8 cellular contexts compared by ENCODE assay signal in the genomic region with DNA sequence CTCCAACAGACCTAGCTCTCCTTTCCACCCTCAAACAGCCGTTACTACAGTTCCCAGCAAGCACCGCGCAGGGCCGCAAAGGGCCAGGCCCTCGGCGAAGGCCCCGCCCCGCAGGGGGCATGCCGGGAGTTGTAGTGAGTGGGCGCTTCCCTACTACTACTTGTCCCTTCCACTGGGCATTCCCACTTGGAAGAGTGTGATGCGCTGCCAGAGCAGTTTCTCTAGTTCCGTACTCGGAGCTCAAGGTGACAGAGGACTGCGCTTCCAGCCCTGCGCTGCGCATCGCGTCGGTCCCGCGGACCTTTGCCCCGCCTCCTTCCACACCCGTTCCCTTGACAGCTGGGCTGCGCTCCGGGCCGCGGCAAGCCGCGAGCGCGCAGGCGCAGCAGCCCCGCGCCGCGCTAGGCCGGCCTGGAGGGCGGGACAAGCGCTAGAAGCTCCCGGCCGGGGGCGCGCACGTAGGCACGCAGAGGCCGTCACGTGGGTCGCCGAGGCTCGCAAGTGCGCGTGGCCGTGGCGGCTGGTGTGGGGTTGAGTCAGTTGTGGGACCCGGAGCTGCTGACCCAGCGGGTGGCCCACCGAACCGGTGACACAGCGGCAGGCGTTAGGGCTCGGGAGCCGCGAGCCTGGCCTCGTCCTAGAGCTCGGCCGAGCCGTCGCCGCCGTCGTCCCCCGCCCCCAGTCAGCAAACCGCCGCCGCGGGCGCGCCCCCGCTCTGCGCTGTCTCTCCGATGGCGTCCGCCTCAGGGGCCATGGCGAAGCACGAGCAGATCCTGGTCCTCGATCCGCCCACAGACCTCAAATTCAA. TPM values are rescaled to one million over a fixed set of nuclear protein-coding genes. Genes with fewer than 3 reads are reported as not detected.
DNase-seq lines count a peak whose midpoint lies in the region; ATAC-seq and TF ChIP-seq lines count a peak whose summit lies in the region.

A gene with protein sequence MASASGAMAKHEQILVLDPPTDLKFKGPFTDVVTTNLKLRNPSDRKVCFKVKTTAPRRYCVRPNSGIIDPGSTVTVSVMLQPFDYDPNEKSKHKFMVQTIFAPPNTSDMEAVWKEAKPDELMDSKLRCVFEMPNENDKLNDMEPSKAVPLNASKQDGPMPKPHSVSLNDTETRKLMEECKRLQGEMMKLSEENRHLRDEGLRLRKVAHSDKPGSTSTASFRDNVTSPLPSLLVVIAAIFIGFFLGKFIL (plus strand): TSS at position 491 of the 808 bp plus-strand sequence. CDS start 241 bp downstream, at position 732.

- peak within 1 kb of the TSS; percentile 90 for H3K4me3 Mint-ChIP-seq in T-helper 17 cell
- peak within 1 kb of the TSS; percentile 91 for H3K4me3 Mint-ChIP-seq in progenitor cell of endocrine pancreas (ENCODE audit: low read depth)

- H3K27ac ChIP-seq in left ventricle myocardium inferior (replicated peaks): peak within 1 kb of the TSS; percentile 100
- H3K27ac ChIP-seq in upper lobe of right lung: peak within 1 kb of the TSS; percentile 98

- peak; percentile 88 to 98 for DNase-seq in NCI-H187 (lab: John Stamatoyannopoulos, UW)
- DNase-seq in T-helper 17 cell: peak; percentile 89 to 91 (median 90)
- peak; percentile 85 to 100 (median 96) for DNase-seq in amygdala (lab: John Stamatoyannopoulos, UW)
- peak; percentile 96 for DNase-seq in left ventricle myocardium inferior
- DNase-seq in progenitor cell of endocrine pancreas (ENCODE audit: low spot score, unreplicated experiment): peak; percentile 86
- DNase-seq in upper lobe of right lung: peak; percentile 98

- H3K4me1 Mint-ChIP-seq in T-helper 17 cell: peaks cover 22% of the 10 kb centered on the region
- H3K4me1 Mint-ChIP-seq in progenitor cell of endocrine pancreas (ENCODE audit: low read depth): peaks cover 16% of the 10 kb centered on the region

- H3K36me3 Mint-ChIP-seq in T-helper 17 cell (ENCODE audit: low read depth) (peaks cover 2% of the 10 kb centered on the region), progenitor cell of endocrine pancreas (ENCODE audit: insufficient read depth) (no peaks in the 10 kb centered on the region)

- TF ChIP-seq CTCF in left ventricle myocardium inferior (IDR thresholded peaks at IDR 0.05; ENCODE audit: borderline replicate concordance) (no peak), progenitor cell of endocrine pancreas (IDR thresholded peaks at IDR 0.05; ENCODE audit: unreplicated experiment) (no peak), upper lobe of right lung (IDR thresholded peaks at IDR 0.05) (no peak)

- intact Hi-C loops in left ventricle myocardium inferior (cut with micrococcal nuclease): no loop called here
- intact Hi-C loops in upper lobe of right lung (cut with DNase I): no loop called here

- no peaks in the 10 kb centered on the region for H3K36me3 ChIP-seq in left ventricle myocardium inferior
- no peaks in the 10 kb centered on the region for H3K36me3 ChIP-seq in upper lobe of right lung

- H3K27me3 ChIP-seq in left ventricle myocardium inferior (ENCODE audit: low read depth) (no peaks in the 10 kb centered on the region), upper lobe of right lung (no peaks in the 10 kb centered on the region)

- H3K27ac Mint-ChIP-seq in T-helper 17 cell (peak within 1 kb of the TSS; percentile 92), progenitor cell of endocrine pancreas (peak within 1 kb of the TSS; percentile 96)

- H3K4me3 ChIP-seq in left ventricle myocardium inferior (peak within 1 kb of the TSS; percentile 96), upper lobe of right lung (peak within 1 kb of the TSS; percentile 90)

- H3K4me1 ChIP-seq in left ventricle myocardium inferior: peaks cover 52% of the 10 kb centered on the region
- H3K4me1 ChIP-seq in upper lobe of right lung: peaks cover 21% of the 10 kb centered on the region

- ATAC-seq in GM18502 (IDR thresholded peaks at IDR 0.05; ENCODE audit: poor library complexity, unreplicated experiment) (peak; percentile 83), HG02943 (IDR thresholded peaks at IDR 0.05; ENCODE audit: low read depth, unreplicated experiment) (peak; percentile 83), T-helper 17 cell (peak; percentile 84), upper lobe of right lung (peak; percentile 95)

- H3K9me3 ChIP-seq in T-helper 17 cell (ENCODE audit: control insufficient read depth, low read length, poor library complexity, severe bottlenecking) (no peaks in the 10 kb centered on the region), left ventricle myocardium inferior (replicated peaks) (no peaks in the 10 kb centered on the region), upper lobe of right lung (no peaks in the 10 kb centered on the region)

- H3K9me3 Mint-ChIP-seq in progenitor cell of endocrine pancreas (ENCODE audit: low read depth): no peaks in the 10 kb centered on the region

- peaks cover 13% of the 10 kb centered on the region for H3K27me3 Mint-ChIP-seq in T-helper 17 cell
- peaks cover 3% of the 10 kb centered on the region for H3K27me3 Mint-ChIP-seq in progenitor cell of endocrine pancreas

RNA-seq across cellular contexts. Expression of the gene that starts here (rescaled TPM):
- total RNA-seq in T-helper 17 cell (100 to 1,000 TPM; 149 to 161 TPM), left ventricle myocardium inferior (208 TPM), progenitor cell of endocrine pancreas (115 and 125 TPM in 2 replicates), upper lobe of right lung (225 TPM)

Comparison
In these comparisons a context has a peak if more than half of its experiments do, and no peak if none do; other contexts are left out.
1. Peak in every context shown above with its lines: DNase-seq, ATAC-seq, H3K4me3 ChIP-seq and H3K27ac ChIP-seq.